In the genomic region with DNA sequence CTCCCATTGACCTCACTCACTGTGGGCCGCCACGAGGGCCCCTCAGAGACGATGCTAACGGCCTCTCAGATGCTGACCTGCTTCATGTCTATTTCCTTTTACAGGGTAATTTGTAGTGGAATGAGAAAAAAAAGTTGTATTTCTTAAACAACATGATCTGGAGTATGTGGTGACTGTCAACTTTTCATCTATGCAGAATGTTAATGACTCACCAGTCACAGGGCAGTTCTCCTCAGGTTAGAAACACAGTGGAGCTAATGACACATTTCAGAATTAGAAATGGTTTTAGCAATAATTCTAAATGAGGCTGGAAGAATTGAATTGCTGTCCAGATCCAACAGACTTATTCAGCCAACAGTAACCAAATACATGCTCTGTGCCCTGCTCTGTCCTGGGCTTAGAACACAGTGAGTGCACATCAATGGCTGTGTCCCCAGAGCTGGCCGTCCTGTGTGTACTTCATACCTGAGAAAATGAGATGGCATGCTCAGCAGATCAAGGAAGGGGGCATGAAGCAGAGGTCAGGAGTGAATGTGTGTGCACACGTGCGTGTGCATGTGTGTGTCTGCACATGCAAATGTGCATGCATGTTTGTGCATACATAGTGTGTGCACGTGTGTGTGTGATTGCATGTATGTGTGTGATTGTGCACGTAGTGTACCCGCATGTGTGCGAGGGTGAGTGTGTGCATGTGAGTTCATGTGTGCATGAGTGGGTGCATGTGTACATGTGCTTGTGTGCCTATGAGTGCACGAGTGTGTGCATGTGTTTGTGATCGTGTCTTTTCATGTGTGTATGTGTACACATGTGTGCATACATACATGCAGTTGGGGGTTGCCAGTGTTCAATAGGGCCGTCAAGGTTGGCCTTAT, we compare ENCODE assay signal across 29 cellular contexts.
DNase-seq lines count a peak whose midpoint lies in the region; ATAC-seq, FAIRE-seq and TF ChIP-seq lines count a peak whose summit lies in the region.
"Had no signal": no experiment of that assay in that cellular context is flagged by ENCODE, and none has a peak within 500 bp of the region (broad histone marks: within the 10 kb centered on the region; RNA-seq: fewer than 3 reads in every experiment).

No MANE protein-coding gene starts in this region.

- H3K36me3 Mint-ChIP-seq in activated T-cell treated with anti-CD3 and anti-CD28 coated beads, Interleukin-2, amount 50 U/mL, for 24 hours (ENCODE audit: low read depth) = no peaks in the 10 kb centered on the region
- H3K36me3 Mint-ChIP-seq in activated T-cell treated with anti-CD3 and anti-CD28 coated beads, Interleukin-2, amount 50 U/mL, for 72 hours (ENCODE audit: insufficient read depth in 2 of 2) = no peaks in the 10 kb centered on the region
- H3K36me3 Mint-ChIP-seq: CD4-positive, alpha-beta memory T cell had no signal

- no peak overlapping the region for H3K4me3 Mint-ChIP-seq in activated T-cell treated with anti-CD3 and anti-CD28 coated beads, Interleukin-2, amount 50 U/mL, for 24 hours
- no peak overlapping the region for H3K4me3 Mint-ChIP-seq in activated T-cell treated with anti-CD3 and anti-CD28 coated beads, Interleukin-2, amount 50 U/mL, for 72 hours
- H3K4me3 Mint-ChIP-seq: activated CD4-positive, alpha-beta T cell treated with anti-CD3 and anti-CD28 coated beads, Interleukin-2, amount 10 ng/mL, durations not matched to agents 7 days and 5 days; CD4-positive, alpha-beta memory T cell; nephron; stimulated activated naive CD8-positive, alpha-beta T cell treated with anti-CD3 and anti-CD28 coated beads, Interleukin-15, Interleukin-2, amounts not matched to agents 100 ng/mL and 50 ng/mL, for 24 hours had no signal

- peaks cover 8% of the 10 kb centered on the region for H3K4me1 Mint-ChIP-seq in activated T-cell treated with anti-CD3 and anti-CD28 coated beads, Interleukin-2, amount 50 U/mL, for 24 hours (ENCODE audit: low read depth)
- peaks cover 9% of the 10 kb centered on the region for H3K4me1 Mint-ChIP-seq in activated T-cell treated with anti-CD3 and anti-CD28 coated beads, Interleukin-2, amount 50 U/mL, for 72 hours (ENCODE audit: low read depth)
- H3K4me1 Mint-ChIP-seq: activated CD4-positive, alpha-beta T cell treated with anti-CD3 and anti-CD28 coated beads, Interleukin-2, amount 10 ng/mL, durations not matched to agents 7 days and 5 days; CD4-positive, alpha-beta memory T cell; nephron had no signal

- WGBS in spleen, 5 donors = 86 to 95% (median 90%) methylated on average over 14 of the region's 14 CpGs

- TF ChIP-seq POLR2A in spleen (IDR thresholded peaks at IDR 0.05) (no peak), vagina (IDR thresholded peaks at IDR 0.05) (no peak)

- H3K36me3 ChIP-seq in bronchial epithelial cell (ENCODE audit: control insufficient read depth, insufficient read depth, low read length) (no peaks in the 10 kb centered on the region), spleen (no peaks in the 10 kb centered on the region), vagina (no peaks in the 10 kb centered on the region)
- H3K36me3 ChIP-seq: Peyer's patch, right atrium auricular region had no signal

- H3K4me3 ChIP-seq in bronchial epithelial cell (ENCODE audit: low read depth, low read length) (no peak overlapping the region), spleen (no peak overlapping the region), vagina (no peak overlapping the region)
- H3K4me3 ChIP-seq: Peyer's patch, right atrium auricular region, testis had no signal

- H3K4me1 ChIP-seq in spleen = no peaks in the 10 kb centered on the region
- no peaks in the 10 kb centered on the region for H3K4me1 ChIP-seq in vagina
- H3K4me1 ChIP-seq: Peyer's patch, right atrium auricular region, testis had no signal

- no peak for DNase-seq in activated T-cell treated with anti-CD3 and anti-CD28 coated beads, Interleukin-2, amount 50 U/mL, for 24 hours
- no peak for DNase-seq in activated T-cell treated with anti-CD3 and anti-CD28 coated beads, Interleukin-2, amount 50 U/mL, for 72 hours
- no peak for DNase-seq in HTR-8/SVneo (ENCODE audit: insufficient read length, low spot score)
- peak; percentile 4 for DNase-seq in bronchial epithelial cell (ENCODE audit: low read depth)
- DNase-seq in posterior vena cava (ENCODE audit: low spot score) = peak; percentile 76
- no peak for DNase-seq in NCI-H446 (lab: John Stamatoyannopoulos, UW)
- no peak for DNase-seq in spleen
- no peak for DNase-seq in vagina (ENCODE audit: extremely low spot score in 2 of 2)
- DNase-seq: activated CD4-positive, alpha-beta T cell treated with anti-CD3 and anti-CD28 coated beads, Interleukin-2, amount 10 ng/mL, durations not matched to agents 7 days and 5 days; activated gamma-delta T cell treated with Interleukin-2 at 50 U/mL for 16 hours; activated T-cell treated with anti-CD3 and anti-CD28 coated beads, Interleukin-2, amount 50 U/mL, for 1 hour; AML-193; amygdala; CD4-positive, alpha-beta memory T cell; hippocampal formation; Karpas-422; MV-4-11; NCI-H1436 treated with DMSO at 0.1 percent for 48 hours; NCI-H345; Peyer's patch; stimulated activated CD8-positive, alpha-beta memory T cell treated with anti-CD3 and anti-CD28 coated beads, Interleukin-4, amount 100 ng/mL, for 48 hours; testis had no signal

- H3K9me3 ChIP-seq in spleen (no peaks in the 10 kb centered on the region), vagina (no peaks in the 10 kb centered on the region)
- H3K9me3 ChIP-seq: Peyer's patch, right atrium auricular region, testis had no signal

- intact Hi-C loops in posterior vena cava (cut with DNase I) = no loop called here
- intact Hi-C loops in spleen (cut with DNase I; ENCODE audit: low total_unique reads) = no loop called here
- intact Hi-C loops in vagina (cut with DNase I) = no loop called here

- ATAC-seq in activated T-cell treated with anti-CD3 and anti-CD28 coated beads, Interleukin-2, amount 50 U/mL, for 72 hours (replicated peaks in 1 of 2) = no peak

- TF ChIP-seq CTCF in bronchial epithelial cell (IDR thresholded peaks at IDR 0.05; ENCODE audit: insufficient read depth, low read length, severe bottlenecking) (no peak), spleen (IDR thresholded peaks at IDR 0.05 in 8 of 11, conservative IDR thresholded peaks at IDR 0.05 in 3 of 11) (no peak), vagina (IDR thresholded peaks at IDR 0.05) (no peak)

- H3K27me3 ChIP-seq in bronchial epithelial cell (ENCODE audit: control insufficient read depth, insufficient read depth, low read length) = no peaks in the 10 kb centered on the region
- H3K27me3 ChIP-seq in spleen (replicated peaks in 1 of 7) = no peaks in the 10 kb centered on the region
- H3K27me3 ChIP-seq in vagina = no peaks in the 10 kb centered on the region
- H3K27me3 ChIP-seq: Peyer's patch, right atrium auricular region, testis had no signal

- H3K27ac ChIP-seq in spleen = no peak overlapping the region
- H3K27ac ChIP-seq in vagina = no peak overlapping the region
- H3K27ac ChIP-seq: Peyer's patch, right atrium auricular region, testis, VCaP had no signal

- no peaks in the 10 kb centered on the region for H3K27me3 Mint-ChIP-seq in activated T-cell treated with anti-CD3 and anti-CD28 coated beads, Interleukin-2, amount 50 U/mL, for 24 hours
- H3K27me3 Mint-ChIP-seq in activated T-cell treated with anti-CD3 and anti-CD28 coated beads, Interleukin-2, amount 50 U/mL, for 72 hours (ENCODE audit: low read depth) = no peaks in the 10 kb centered on the region
- H3K27me3 Mint-ChIP-seq: activated CD4-positive, alpha-beta T cell treated with anti-CD3 and anti-CD28 coated beads, Interleukin-2, amount 10 ng/mL, durations not matched to agents 7 days and 5 days; stimulated activated naive CD8-positive, alpha-beta T cell treated with anti-CD3 and anti-CD28 coated beads, Interleukin-15, Interleukin-2, amounts not matched to agents 100 ng/mL and 50 ng/mL, for 24 hours had no signal

- H3K27ac Mint-ChIP-seq in activated T-cell treated with anti-CD3 and anti-CD28 coated beads, Interleukin-2, amount 50 U/mL, for 24 hours = peak overlapping the region; percentile 45
- no peak overlapping the region for H3K27ac Mint-ChIP-seq in activated T-cell treated with anti-CD3 and anti-CD28 coated beads, Interleukin-2, amount 50 U/mL, for 72 hours
- H3K27ac Mint-ChIP-seq: activated CD4-positive, alpha-beta T cell treated with anti-CD3 and anti-CD28 coated beads, Interleukin-2, amount 10 ng/mL, durations not matched to agents 7 days and 5 days; CD4-positive, alpha-beta memory T cell; nephron; stimulated activated naive CD8-positive, alpha-beta T cell treated with anti-CD3 and anti-CD28 coated beads, Interleukin-15, Interleukin-2, amounts not matched to agents 100 ng/mL and 50 ng/mL, for 24 hours had no signal

- peak; percentile 96 for FAIRE-seq in HTR-8/SVneo (lab: Jason Lieb, UNC)
- peak; percentile 93 for FAIRE-seq in bronchial epithelial cell (lab: Jason Lieb, UNC)
- FAIRE-seq: A204.1, endothelial cell of umbilical vein, GM12891 had no signal

- no peaks in the 10 kb centered on the region for H3K9me3 Mint-ChIP-seq in activated T-cell treated with anti-CD3 and anti-CD28 coated beads, Interleukin-2, amount 50 U/mL, for 24 hours
- H3K9me3 Mint-ChIP-seq in activated T-cell treated with anti-CD3 and anti-CD28 coated beads, Interleukin-2, amount 50 U/mL, for 72 hours = no peaks in the 10 kb centered on the region
- H3K9me3 Mint-ChIP-seq: activated CD4-positive, alpha-beta T cell treated with anti-CD3 and anti-CD28 coated beads, Interleukin-2, amount 10 ng/mL, durations not matched to agents 7 days and 5 days; CD4-positive, alpha-beta memory T cell; nephron; stimulated activated naive CD8-positive, alpha-beta T cell treated with anti-CD3 and anti-CD28 coated beads, Interleukin-15, Interleukin-2, amounts not matched to agents 100 ng/mL and 50 ng/mL, for 24 hours had no signal

Comparison
In these comparisons a context has a peak if more than half of its experiments do, and no peak if none do; other contexts are left out.
1. DNase-seq: peak in bronchial epithelial cell (single experiment) and posterior vena cava (single experiment); none in activated T-cell treated with anti-CD3 and anti-CD28 coated beads, Interleukin-2, amount 50 U/mL, for 24 hours (single experiment), activated T-cell treated with anti-CD3 and anti-CD28 coated beads, Interleukin-2, amount 50 U/mL, for 72 hours (0 of 2), HTR-8/SVneo (single experiment), NCI-H446 (0 of 2), spleen (single experiment) and vagina (0 of 2).